24 cellular contexts compared by ENCODE assay signal in the genomic region with DNA sequence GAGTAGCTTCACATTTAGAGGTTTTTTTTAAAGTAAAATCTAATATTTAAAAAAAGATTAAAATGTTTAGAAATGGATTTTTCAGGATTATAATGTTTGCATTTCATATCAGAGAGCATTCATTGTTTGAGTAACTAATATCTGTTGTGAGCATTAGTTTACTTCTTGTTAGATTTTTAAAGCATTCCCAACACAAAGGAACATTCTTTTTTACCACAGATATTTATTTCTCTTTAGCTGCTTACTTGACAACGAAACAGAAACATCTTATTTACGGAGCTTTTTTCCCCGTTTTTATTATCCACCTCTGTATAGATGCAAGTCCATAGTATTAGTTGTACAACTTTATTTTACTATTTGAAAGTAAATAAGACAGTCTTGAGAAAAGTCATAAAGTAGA. TPM values are rescaled to one million over a fixed set of nuclear protein-coding genes. Genes with fewer than 3 reads are reported as not detected.
DNase-seq lines count a peak whose midpoint lies in the region; ATAC-seq and TF ChIP-seq lines count a peak whose summit lies in the region.
"Had no signal": no experiment of that assay in that cellular context is flagged by ENCODE, and none has a peak within 500 bp of the region (broad histone marks: within the 10 kb centered on the region; RNA-seq: fewer than 3 reads in every experiment).

No MANE protein-coding gene starts in this region.

- TF ChIP-seq CTCF in HFFc6 (IDR thresholded peaks at IDR 0.05) (no peak), hepatocyte (IDR thresholded peaks at IDR 0.05; ENCODE audit: poor library complexity) (no peak), thyroid gland (IDR thresholded peaks at IDR 0.05) (no peak)

- intact Hi-C loops in thyroid gland (cut with DNase I) (no loop called here), sciatic nerve (cut with DNase I) (no loop called here)

- WGBS in hepatocyte (ENCODE audit: low lambda C conversion rate, missing lambda C conversion rate), result 47% methylated on average over 3 of the region's 3 CpGs
- 78 to 87% methylated on average over 3 of the region's 3 CpGs for WGBS in thyroid gland, 2 donors

- H3K79me2 ChIP-seq in hepatocyte, result peaks cover 95% of the 10 kb centered on the region

- H3K4me3 ChIP-seq in hepatocyte (peak overlapping the region; percentile 14), thyroid gland (replicated peaks in 1 of 3) (no peak overlapping the region)
- H3K4me3 ChIP-seq: body of pancreas, testis had no signal

- peak overlapping the region; percentile 49; the same call in 1 of the 2 replicates for H3K27ac Mint-ChIP-seq in HFFc6
- H3K27ac Mint-ChIP-seq: activated CD4-positive, alpha-beta memory T cell treated with anti-CD3 and anti-CD28 coated beads, Interleukin-2, amount 10 ng/mL, durations not matched to agents 7 days and 5 days; activated naive CD8-positive, alpha-beta T cell treated with anti-CD3 and anti-CD28 coated beads, Interleukin-2, amount 10 ng/mL, durations not matched to agents 7 days and 5 days; memory B cell had no signal

- no peak for ATAC-seq in sciatic nerve
- ATAC-seq: body of pancreas, PC-3 had no signal

- H3K27me3 Mint-ChIP-seq in HFFc6 (ENCODE audit: insufficient read depth), result peaks cover 6% of the 10 kb centered on the region
- H3K27me3 Mint-ChIP-seq: activated CD4-positive, alpha-beta memory T cell treated with anti-CD3 and anti-CD28 coated beads, Interleukin-2, amount 10 ng/mL, durations not matched to agents 7 days and 5 days; activated naive CD8-positive, alpha-beta T cell treated with anti-CD3 and anti-CD28 coated beads, Interleukin-2, amount 10 ng/mL, durations not matched to agents 7 days and 5 days; memory B cell had no signal

- H3K36me3 ChIP-seq in hepatocyte (replicated peaks; ENCODE audit: insufficient read depth, low read depth) (no peaks in the 10 kb centered on the region), thyroid gland (no peaks in the 10 kb centered on the region)
- H3K36me3 ChIP-seq: neutrophil had no signal

- H4K20me1 ChIP-seq in hepatocyte (ENCODE audit: insufficient read depth, poor library complexity, severe bottlenecking), result peaks cover 72% of the 10 kb centered on the region

- no peak overlapping the region for H2AFZ ChIP-seq in hepatocyte

- H3K27ac ChIP-seq in hepatocyte (peak overlapping the region; percentile 52), thyroid gland (peak overlapping the region; percentile 73 to 88 (median 75))
- H3K27ac ChIP-seq: neutrophil, testis had no signal

- H3K9me3 ChIP-seq in hepatocyte (ENCODE audit: low read depth) (no peaks in the 10 kb centered on the region), thyroid gland (no peaks in the 10 kb centered on the region)
- H3K9me3 ChIP-seq: body of pancreas, neutrophil, testis had no signal

- H3K4me3 Mint-ChIP-seq in HFFc6, result no peak overlapping the region
- H3K4me3 Mint-ChIP-seq: activated CD4-positive, alpha-beta memory T cell treated with anti-CD3 and anti-CD28 coated beads, Interleukin-2, amount 10 ng/mL, durations not matched to agents 7 days and 5 days; activated naive CD8-positive, alpha-beta T cell treated with anti-CD3 and anti-CD28 coated beads, Interleukin-2, amount 10 ng/mL, durations not matched to agents 7 days and 5 days; memory B cell had no signal

- H3K27me3 ChIP-seq in hepatocyte (no peaks in the 10 kb centered on the region), thyroid gland (no peaks in the 10 kb centered on the region)
- H3K27me3 ChIP-seq: body of pancreas, neutrophil, testis had no signal

- TF ChIP-seq POLR2A in thyroid gland (IDR thresholded peaks at IDR 0.05), result no peak

- H3K36me3 Mint-ChIP-seq in HFFc6 (ENCODE audit: low read depth), result peaks cover 32% of the 10 kb centered on the region

- H3K4me1 Mint-ChIP-seq in HFFc6 (ENCODE audit: low read depth), result peaks cover 66% of the 10 kb centered on the region

- H3K4me2 ChIP-seq in hepatocyte, result peak overlapping the region; percentile 61

- no peaks in the 10 kb centered on the region for H3K9me2 ChIP-seq in hepatocyte (replicated peaks; ENCODE audit: insufficient read depth)

- H3K4me1 ChIP-seq in hepatocyte (ENCODE audit: insufficient read depth) (peaks cover 24% of the 10 kb centered on the region), thyroid gland (peaks cover 29 to 67% of the 10 kb centered on the region in 2 donors)
- H3K4me1 ChIP-seq: testis had no signal

- no peaks in the 10 kb centered on the region for H3K9me3 Mint-ChIP-seq in HFFc6
- H3K9me3 Mint-ChIP-seq: activated CD4-positive, alpha-beta memory T cell treated with anti-CD3 and anti-CD28 coated beads, Interleukin-2, amount 10 ng/mL, durations not matched to agents 7 days and 5 days; activated naive CD8-positive, alpha-beta T cell treated with anti-CD3 and anti-CD28 coated beads, Interleukin-2, amount 10 ng/mL, durations not matched to agents 7 days and 5 days; memory B cell had no signal

- DNase-seq in HFFc6 (no peak), amniotic epithelial cell (ENCODE audit: low read depth) (peak; percentile 39), hepatocyte (ENCODE audit: low spot score) (no peak), thyroid gland (no peak), iPS-NIHi7 (ENCODE audit: extremely low spot score) (no peak), HUDEP-2 (lab: John Stamatoyannopoulos, UW; ENCODE audit: unreplicated experiment in 76 of 76) (no peak), sciatic nerve (ENCODE audit: low spot score) (no peak)
- DNase-seq: activated CD4-positive, alpha-beta memory T cell treated with anti-CD3 and anti-CD28 coated beads, Interleukin-2, amount 10 ng/mL, durations not matched to agents 7 days and 5 days; activated effector memory CD4-positive, alpha-beta T cell treated with anti-CD3 and anti-CD28 coated beads, Interleukin-2, amount 50 U/mL, for 16 hours; activated naive CD8-positive, alpha-beta T cell treated with anti-CD3 and anti-CD28 coated beads, Interleukin-2, amount 10 ng/mL, durations not matched to agents 7 days and 5 days; activated T-cell treated with anti-CD3 and anti-CD28 coated beads for 4 hours; body of pancreas; DMS79; effector CD8-positive, alpha-beta T cell; H7; Karpas-422; NCI-H1694; NCI-H510A; PC-3; stimulated activated CD4-positive, alpha-beta T cell treated with anti-CD3 and anti-CD28 coated beads, Interleukin-4, amount 100 ng/mL, for 1 hour; stimulated activated naive CD4-positive, alpha-beta T cell; testis had no signal

RNA-seq across cellular contexts. Expression of a gene that starts 53.0 kb away (rescaled TPM):
- total RNA-seq in HFFc6 (2021; fragmentation: NEBNext Ultra II Directional; extraction: Animal tissue kit (Norgen Biotek cat#: 25700)), result 100 to 1,000 TPM in 1 of 6 experiments, 10 to 100 TPM in 5; 52.0 to 114 (median 63.7) TPM
- 30.7 and 37.7 TPM in 2 replicates for total RNA-seq in hepatocyte
- 8.6 and 9.2 TPM in 2 replicates for polyA plus RNA-seq in hepatocyte
- 100 to 1,000 TPM in 2 of 4 donors, 10 to 100 TPM in 2; 76.1 to 122 (median 102) TPM for total RNA-seq in thyroid gland
- 87.0 TPM for total RNA-seq in sciatic nerve
